ENCODE assay signal across 9 cellular contexts in the genomic region with DNA sequence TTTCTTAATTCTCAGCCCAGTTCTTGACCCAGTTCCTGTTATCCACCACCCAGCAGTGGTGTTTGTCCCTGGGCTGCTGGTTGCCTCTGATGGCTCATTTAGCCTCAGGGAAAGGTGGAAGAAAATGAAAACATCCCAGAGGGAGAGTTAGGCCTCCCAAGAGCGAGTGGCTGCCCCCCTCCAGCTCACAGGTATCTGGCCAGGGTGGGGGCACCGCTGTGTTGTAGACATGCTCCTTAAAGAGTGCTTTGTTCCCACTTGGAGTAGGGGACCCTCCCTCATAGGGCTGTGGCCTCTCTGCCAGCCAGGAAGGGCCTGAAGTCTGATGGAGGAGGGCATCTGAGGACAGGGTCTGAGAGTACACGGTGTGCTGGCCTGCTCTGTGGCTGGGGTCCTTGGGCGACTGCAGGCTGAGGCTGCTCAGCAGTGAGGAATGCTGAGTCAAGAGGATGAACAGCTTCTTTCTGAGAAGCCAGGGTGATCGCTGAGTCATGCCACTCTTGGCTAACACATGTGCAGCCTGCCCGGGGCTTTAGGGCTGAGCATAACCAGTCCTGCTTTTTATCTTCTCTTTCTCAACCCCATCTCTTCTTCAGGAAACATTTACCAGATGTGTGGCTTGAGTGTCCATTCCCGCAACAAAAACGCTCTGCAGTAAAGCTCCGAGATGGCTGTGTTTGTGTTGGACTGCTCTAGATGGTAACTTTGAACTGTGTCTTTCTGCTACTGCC.
DNase-seq lines count a peak whose midpoint lies in the region; ATAC-seq, FAIRE-seq and TF ChIP-seq lines count a peak whose summit lies in the region.
"Had no signal": no experiment of that assay in that cellular context is flagged by ENCODE, and none has a peak within 500 bp of the region (broad histone marks: within the 10 kb centered on the region; RNA-seq: fewer than 3 reads in every experiment).

No MANE protein-coding gene starts in this region.

- no peak overlapping the region for H3K4me3 ChIP-seq in ovary

- peak overlapping the region; percentile 70 to 88 for H3K27ac ChIP-seq in ovary

- no peak overlapping the region for H3K4me3 Mint-ChIP-seq in activated CD4-positive, alpha-beta T cell treated with anti-CD3 and anti-CD28 coated beads, Interleukin-2, amount 10 ng/mL, durations not matched to agents 7 days and 5 days

- no peaks in the 10 kb centered on the region for H3K36me3 Mint-ChIP-seq in activated CD4-positive, alpha-beta T cell treated with anti-CD3 and anti-CD28 coated beads, Interleukin-2, amount 10 ng/mL, durations not matched to agents 7 days and 5 days (ENCODE audit: low read depth)

- H3K36me3 ChIP-seq in ovary = no peaks in the 10 kb centered on the region

- 2 to 9% (median 5%) methylated on average over 7 to 9 of the region's 9 CpGs for WGBS in ovary, 3 donors

- TF ChIP-seq EP300 in ovary (IDR thresholded peaks at IDR 0.05) = peak; percentile 94

- no peaks in the 10 kb centered on the region for H3K27me3 Mint-ChIP-seq in activated CD4-positive, alpha-beta T cell treated with anti-CD3 and anti-CD28 coated beads, Interleukin-2, amount 10 ng/mL, durations not matched to agents 7 days and 5 days

- CTCF ChIA-PET in activated CD4-positive, alpha-beta T cell treated with anti-CD3 and anti-CD28 coated beads, Interleukin-2, amount 10 ng/mL, durations not matched to agents 7 days and 5 days (lab: Charles Lee) = interaction anchor here (0.9 to 2.0 kb wide), 4 partner anchors 11 to 64 kb away, joined by 3 to 4 read pairs (median 4); no protein-coding TSS in a partner anchor

- POLR2A ChIA-PET in activated CD4-positive, alpha-beta T cell treated with anti-CD3 and anti-CD28 coated beads, Interleukin-2, amount 10 ng/mL, durations not matched to agents 7 days and 5 days (lab: Charles Lee) = no interaction called here

- no peaks in the 10 kb centered on the region for H3K9me3 ChIP-seq in ovary

- no peak for ATAC-seq in HG02763 (IDR thresholded peaks at IDR 0.05; ENCODE audit: unreplicated experiment)

- H3K4me1 Mint-ChIP-seq in activated CD4-positive, alpha-beta T cell treated with anti-CD3 and anti-CD28 coated beads, Interleukin-2, amount 10 ng/mL, durations not matched to agents 7 days and 5 days = peaks cover 28% of the 10 kb centered on the region

- H3K27ac Mint-ChIP-seq in activated CD4-positive, alpha-beta T cell treated with anti-CD3 and anti-CD28 coated beads, Interleukin-2, amount 10 ng/mL, durations not matched to agents 7 days and 5 days = peak overlapping the region; percentile 43

- no peak for TF ChIP-seq CTCF in ovary (IDR thresholded peaks at IDR 0.05)

- no peak for FAIRE-seq in HTR-8/SVneo (lab: Jason Lieb, UNC)
- FAIRE-seq: endometrium had no signal

- peaks cover 3% of the 10 kb centered on the region for H3K9me3 Mint-ChIP-seq in activated CD4-positive, alpha-beta T cell treated with anti-CD3 and anti-CD28 coated beads, Interleukin-2, amount 10 ng/mL, durations not matched to agents 7 days and 5 days

- intact Hi-C loops in ovary (cut with DNase I) = no loop called here

- peaks cover 17% of the 10 kb centered on the region for H3K4me1 ChIP-seq in ovary (ENCODE audit: insufficient read depth)

- DNase-seq in AML-193 (lab: John Stamatoyannopoulos, UW) = peak; percentile 92 to 93
- DNase-seq in HTR-8/SVneo (ENCODE audit: insufficient read length, low spot score) = peak; percentile 84
- no peak for DNase-seq in activated CD4-positive, alpha-beta T cell treated with anti-CD3 and anti-CD28 coated beads, Interleukin-2, amount 10 ng/mL, durations not matched to agents 7 days and 5 days
- peak; percentile 93 for DNase-seq in glomerular visceral epithelial cell (ENCODE audit: extremely low spot score)
- peak; percentile 82 to 93 (median 88) for DNase-seq in ovary
- no peak for DNase-seq in NCI-H128 (lab: John Stamatoyannopoulos, UW; ENCODE audit: unreplicated experiment)
- DNase-seq in NCI-H2171 (lab: John Stamatoyannopoulos, UW) = no peak

- no peaks in the 10 kb centered on the region for H3K27me3 ChIP-seq in ovary

- peak; percentile 15 for TF ChIP-seq POLR2A in ovary (IDR thresholded peaks at IDR 0.05)

Comparison
In these comparisons a context has a peak if more than half of its experiments do, and no peak if none do; other contexts are left out.
1. DNase-seq: peak in AML-193 (2 of 2), HTR-8/SVneo (single experiment), glomerular visceral epithelial cell (single experiment) and ovary (5 of 5); none in activated CD4-positive, alpha-beta T cell treated with anti-CD3 and anti-CD28 coated beads, Interleukin-2, amount 10 ng/mL, durations not matched to agents 7 days and 5 days (single experiment), NCI-H128 (single experiment) and NCI-H2171 (single experiment).